ENCODE assay signal across 8 cellular contexts in genomic region chr4:78749972-78750727, GRCh38. TPM values are rescaled to one million over a fixed set of nuclear protein-coding genes. Genes with fewer than 3 reads are reported as not detected.
A peak's percentile ranks its signal among the peaks of the same experiment; 100 is the strongest.
DNase-seq lines count a peak whose midpoint lies in the region; ATAC-seq, FAIRE-seq and TF ChIP-seq lines count a peak whose summit lies in the region.

No MANE protein-coding gene starts in this region.

- DNase-seq in GM06990 (ENCODE audit: extremely low read depth, insufficient read length) (peak; percentile 86), fibroblast of the aortic adventitia (ENCODE audit: low read depth) (peak; percentile 40), COLO668 (lab: John Stamatoyannopoulos, UW; ENCODE audit: unreplicated experiment) (no peak), H54 (ENCODE audit: insufficient read length, low spot score) (no peak)
- no peak for DNase-seq in activated CD8-positive, alpha-beta memory T cell treated with anti-CD3 and anti-CD28 coated beads, Interleukin-2, amount 50 U/mL, for 4 hours
- no peak for DNase-seq in activated T-cell treated with anti-CD3 and anti-CD28 coated beads, Interleukin-2, amount 50 U/mL, for 1 hour

- FAIRE-seq in H54 (lab: Jason Lieb, UNC), result no peak

- H3K4me3 ChIP-seq in GM06990 (replicated peaks; ENCODE audit: low read depth, low read length) (peak overlapping the region; percentile 27; the same call in 1 of the 2 replicates), fibroblast of the aortic adventitia (ENCODE audit: low read depth, low read length) (no peak overlapping the region)

- TF ChIP-seq POLR2A in H54 (IDR thresholded peaks at IDR 0.05; ENCODE audit: low read depth, low read length), result no peak

- TF ChIP-seq CTCF in GM06990 (IDR thresholded peaks at IDR 0.05; ENCODE audit: insufficient read depth, low read length, poor library complexity, severe bottlenecking), result no peak
- TF ChIP-seq CTCF in fibroblast of the aortic adventitia (IDR thresholded peaks at IDR 0.05; ENCODE audit: insufficient read depth, low read length), result no peak

- no peaks in the 10 kb centered on the region for H3K36me3 ChIP-seq in GM06990 (ENCODE audit: control insufficient read depth, insufficient read depth, low read length)

- ATAC-seq in GM21526 (IDR thresholded peaks at IDR 0.05; ENCODE audit: low FRiP score, unreplicated experiment), result peak; percentile 91
- peak; percentile 91 for ATAC-seq in HG03571 (IDR thresholded peaks at IDR 0.05; ENCODE audit: unreplicated experiment)

- no peaks in the 10 kb centered on the region for H3K27me3 ChIP-seq in GM06990 (replicated peaks; ENCODE audit: control insufficient read depth, insufficient read depth, low read length)

RNA-seq across cellular contexts. Expression of gene BMP2K, which starts 26.0 kb away (rescaled TPM):
- 28.4 and 85.1 TPM in 2 replicates for total RNA-seq in fibroblast of the aortic adventitia (ENCODE audit: low replicate concordance)

Comparison
In these comparisons a context has a peak if more than half of its experiments do, and no peak if none do; other contexts are left out.
1. DNase-seq: peak in GM06990 (single experiment) and fibroblast of the aortic adventitia (single experiment); none in COLO668 (single experiment), activated CD8-positive, alpha-beta memory T cell treated with anti-CD3 and anti-CD28 coated beads, Interleukin-2, amount 50 U/mL, for 4 hours (single experiment), activated T-cell treated with anti-CD3 and anti-CD28 coated beads, Interleukin-2, amount 50 U/mL, for 1 hour (single experiment) and H54 (single experiment).